ENCODE assay signal across 32 cellular contexts in genomic region chr21:31788581-31788980, GRCh38.
"Had no signal": no experiment of that assay in that cellular context is flagged by ENCODE, and none has a peak within 500 bp of the region (broad histone marks: within the 10 kb centered on the region; RNA-seq: fewer than 3 reads in every experiment).

No MANE protein-coding gene starts in this region.

- H3K27me3 ChIP-seq: adrenal gland, ascending aorta, body of pancreas, brain microvascular endothelial cell, breast epithelium, cardiac muscle cell had no signal

- FAIRE-seq: astrocyte, bronchial epithelial cell had no signal

- H3K9me3 ChIP-seq: adrenal gland, ascending aorta, body of pancreas, breast epithelium had no signal

- DNase-seq: activated effector memory CD4-positive, alpha-beta T cell treated with anti-CD3 and anti-CD28 coated beads, Interleukin-2, amount 50 U/mL, for 16 hours; activated effector memory CD4-positive, alpha-beta T cell treated with Interleukin-2 at 50 U/mL for 16 hours; activated gamma-delta T cell; activated gamma-delta T cell treated with Interleukin-2 at 50 U/mL for 16 hours; activated naive CD4-positive, alpha-beta T cell; activated naive CD4-positive, alpha-beta T cell treated with anti-CD3 and anti-CD28 coated beads for 36 hours; activated naive CD4-positive, alpha-beta T cell treated with anti-CD3 and anti-CD28 coated beads, Interleukin-2, amount 10 ng/mL, durations not matched to agents 7 days and 5 days; activated naive CD4-positive, alpha-beta T cell treated with anti-CD3 and anti-CD28 coated beads, Interleukin-2, amount 50 U/mL, for 16 hours; activated naive CD4-positive, alpha-beta T cell treated with Interleukin-2 at 50 U/mL for 16 hours; activated naive CD8-positive, alpha-beta T cell treated with anti-CD3 and anti-CD28 coated beads for 36 hours; activated naive CD8-positive, alpha-beta T cell treated with anti-CD3 and anti-CD28 coated beads, Interleukin-2, amount 10 ng/mL, durations not matched to agents 7 days and 5 days; activated naive CD8-positive, alpha-beta T cell treated with anti-CD3 and anti-CD28 coated beads, Interleukin-2, amount 50 U/mL, for 24 hours; activated T-cell treated with anti-CD3 and anti-CD28 coated beads, Interleukin-2, amount 50 U/mL, for 4 hours; activated T-cell treated with anti-CD3 and anti-CD28 coated beads, Interleukin-2, amount 50 U/mL, for 48 hours; activated T-cell treated with anti-CD3 and anti-CD28 coated beads, Interleukin-2, amount 50 U/mL, for 72 hours; adrenal gland; amniotic stem cell; amygdala; anterior cingulate cortex; aorta; body of pancreas; brain microvascular endothelial cell; caudate nucleus; central memory CD4-positive, alpha-beta T cell; cerebellar nuclear complex had no signal

- H3K27ac ChIP-seq: adrenal gland, ascending aorta, body of pancreas, brain microvascular endothelial cell, breast epithelium, cardiac muscle cell had no signal

- H3K36me3 ChIP-seq: adrenal gland, ascending aorta, brain microvascular endothelial cell, breast epithelium, cardiac muscle cell had no signal

- ATAC-seq: activated naive CD4-positive, alpha-beta T cell treated with anti-CD3 and anti-CD28 coated beads, Interleukin-2, amount 50 U/mL, for 72 hours; activated naive CD8-positive, alpha-beta T cell treated with anti-CD3 and anti-CD28 coated beads, Interleukin-2, amount 50 U/mL, for 24 hours; activated T-cell treated with anti-CD3 and anti-CD28 coated beads, Interleukin-2, amount 50 U/mL, for 4 hours; activated T-cell treated with anti-CD3 and anti-CD28 coated beads, Interleukin-2, amount 50 U/mL, for 72 hours; activated T-helper 17 cell treated with anti-CD3 and anti-CD28 coated beads, Interleukin-2, amount 50 U/mL, for 72 hours; body of pancreas had no signal

- H3K4me1 ChIP-seq: adrenal gland, ascending aorta, body of pancreas, breast epithelium had no signal

- H3K4me3 ChIP-seq: adrenal gland, ascending aorta, body of pancreas, breast epithelium, cardiac muscle cell had no signal
